In the genomic region with DNA sequence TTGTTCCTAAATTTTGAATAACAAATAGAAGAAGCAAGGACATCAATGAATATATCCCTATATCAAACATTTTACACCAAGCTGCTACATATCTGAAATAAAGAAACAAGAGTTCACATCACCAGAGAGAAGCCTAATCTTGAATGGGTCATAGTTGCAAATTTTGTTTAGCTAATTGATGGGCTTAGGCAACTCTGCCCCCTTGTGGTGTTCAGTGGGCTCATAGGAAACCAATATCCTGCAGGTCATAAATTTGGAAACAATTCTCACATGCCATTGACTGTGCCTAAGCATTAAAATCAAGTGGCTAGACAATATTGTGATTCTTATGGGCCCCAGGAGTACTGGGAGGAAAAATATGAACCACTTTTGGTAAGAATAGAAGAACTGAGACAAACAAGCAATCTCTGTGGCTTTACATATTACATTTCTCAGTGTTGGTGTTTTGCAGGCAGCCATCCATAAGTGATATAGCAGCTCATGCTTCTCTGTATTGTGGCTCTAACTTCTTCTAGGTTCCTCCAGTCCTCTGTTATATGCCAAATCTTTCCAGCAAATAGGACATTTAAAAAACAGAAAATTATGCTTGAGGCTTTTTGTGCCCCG, we compare ENCODE assay signal across 9 cellular contexts.
DNase-seq lines count a peak whose midpoint lies in the region; ATAC-seq and TF ChIP-seq lines count a peak whose summit lies in the region.
"Had no signal": no experiment of that assay in that cellular context is flagged by ENCODE, and none has a peak within 500 bp of the region (broad histone marks: within the 10 kb centered on the region; RNA-seq: fewer than 3 reads in every experiment).

No MANE protein-coding gene starts in this region.

- peak; percentile 87 for TF ChIP-seq CTCF in OCI-LY7 (conservative IDR thresholded peaks at IDR 0.05; ENCODE audit: low read length)
- peak; percentile 78 for TF ChIP-seq CTCF in epithelial cell of esophagus (IDR thresholded peaks at IDR 0.05; ENCODE audit: insufficient read depth, low read depth, low read length, missing control alignments)
- TF ChIP-seq CTCF in osteocyte (IDR thresholded peaks at IDR 0.05): peak; percentile 73

- peaks cover 11% of the 10 kb centered on the region for H3K27me3 Mint-ChIP-seq in osteocyte (ENCODE audit: unreplicated experiment)
- no peaks in the 10 kb centered on the region for H3K27me3 Mint-ChIP-seq in effector memory CD8-positive, alpha-beta T cell

- H3K27ac Mint-ChIP-seq in osteocyte (ENCODE audit: unreplicated experiment): no peak overlapping the region
- no peak overlapping the region for H3K27ac Mint-ChIP-seq in effector memory CD8-positive, alpha-beta T cell

- H3K36me3 ChIP-seq in OCI-LY7 (ENCODE audit: insufficient read depth, low read length): no peaks in the 10 kb centered on the region

- intact Hi-C loops in OCI-LY7 (cut with micrococcal nuclease; ENCODE audit: unreplicated experiment): loop anchor here (2.0 to 10.0 kb wide), 2 partner anchors 1013 to 1149 kb away; no protein-coding TSS in a partner anchor

- no peak overlapping the region for H3K4me2 ChIP-seq in OCI-LY7 (ENCODE audit: low read length)

- H3K27ac ChIP-seq in OCI-LY7 (ENCODE audit: low read depth, low read length, poor library complexity, severe bottlenecking): no peak overlapping the region

- no peaks in the 10 kb centered on the region for H3K4me1 Mint-ChIP-seq in osteocyte (ENCODE audit: unreplicated experiment)
- no peaks in the 10 kb centered on the region for H3K4me1 Mint-ChIP-seq in effector memory CD8-positive, alpha-beta T cell (ENCODE audit: low read depth in 2 of 2)

- H3K4me3 ChIP-seq in Jurkat, Clone E6-1 (ENCODE audit: low read length): no peak overlapping the region
- no peak overlapping the region for H3K4me3 ChIP-seq in OCI-LY7 (ENCODE audit: low read depth, low read length, poor library complexity, severe bottlenecking)
- H3K4me3 ChIP-seq in epithelial cell of esophagus (ENCODE audit: low read length): no peak overlapping the region
- H3K4me3 ChIP-seq: lung had no signal

- no peak overlapping the region for H3K4me3 Mint-ChIP-seq in osteocyte (ENCODE audit: unreplicated experiment)
- no peak overlapping the region for H3K4me3 Mint-ChIP-seq in effector memory CD8-positive, alpha-beta T cell

- no peaks in the 10 kb centered on the region for H3K9me3 Mint-ChIP-seq in osteocyte (ENCODE audit: unreplicated experiment)
- H3K9me3 Mint-ChIP-seq in effector memory CD8-positive, alpha-beta T cell: peaks cover 0 to 1% of the 10 kb centered on the region in 2 donors

- CTCF ChIA-PET in OCI-LY7 (lab: Charles Lee; ENCODE audit: unreplicated experiment): no interaction called here

- no peaks in the 10 kb centered on the region for H4K20me1 ChIP-seq in OCI-LY7 (ENCODE audit: insufficient read depth, low read length)

- peak; percentile 60 for DNase-seq in COR-L47 (lab: John Stamatoyannopoulos, UW)
- peak; percentile 45 for DNase-seq in Jurkat, Clone E6-1 (ENCODE audit: low read depth, low spot score)
- DNase-seq in OCI-LY7 (ENCODE audit: low spot score): peak; percentile 37
- DNase-seq in epithelial cell of esophagus (ENCODE audit: low read depth): peak; percentile 61
- no peak for DNase-seq in osteocyte (ENCODE audit: extremely low spot score, unreplicated experiment)
- DNase-seq in activated effector memory CD4-positive, alpha-beta T cell treated with anti-CD3 and anti-CD28 coated beads, Interleukin-2, amount 50 U/mL, for 16 hours: no peak
- DNase-seq in effector memory CD8-positive, alpha-beta T cell: no peak

- no peak overlapping the region for H2AFZ ChIP-seq in OCI-LY7 (ENCODE audit: low read length)

- no peaks in the 10 kb centered on the region for H3K9me3 ChIP-seq in OCI-LY7 (ENCODE audit: low read length)

- BruUV-seq in OCI-LY7 (replicated peaks; lab: Mats Ljungman, UMichigan): no TSS peak

- no peaks in the 10 kb centered on the region for H3K36me3 Mint-ChIP-seq in osteocyte (ENCODE audit: unreplicated experiment)
- H3K36me3 Mint-ChIP-seq in effector memory CD8-positive, alpha-beta T cell (ENCODE audit: insufficient read depth): no peaks in the 10 kb centered on the region

- H3K9me2 ChIP-seq in OCI-LY7 (ENCODE audit: insufficient read depth, low read length): no peaks in the 10 kb centered on the region

- ATAC-seq in GM18868 (IDR thresholded peaks at IDR 0.05; ENCODE audit: unreplicated experiment): peak; percentile 89
- no peak for ATAC-seq in effector memory CD8-positive, alpha-beta T cell (replicated peaks)

- POLR2A ChIA-PET in OCI-LY7 (lab: Charles Lee): no interaction called here

- H3K4me1 ChIP-seq in OCI-LY7 (ENCODE audit: insufficient read depth, low read length, poor library complexity, severe bottlenecking): no peaks in the 10 kb centered on the region

- H3K79me2 ChIP-seq in OCI-LY7 (ENCODE audit: insufficient read depth, low read depth, low read length): no peaks in the 10 kb centered on the region

Comparison
In these comparisons a context has a peak if more than half of its experiments do, and no peak if none do; other contexts are left out.
1. DNase-seq: peak in COR-L47 (single experiment), Jurkat, Clone E6-1 (single experiment), OCI-LY7 (single experiment) and epithelial cell of esophagus (single experiment); none in osteocyte (single experiment), activated effector memory CD4-positive, alpha-beta T cell treated with anti-CD3 and anti-CD28 coated beads, Interleukin-2, amount 50 U/mL, for 16 hours (single experiment) and effector memory CD8-positive, alpha-beta T cell (0 of 3).
2. Peak in every context shown above with its lines, with median percentiles within 50 percentile points of each other: CTCF ChIP-seq.